ENCODE assay signal across 1 cellular context in the genomic region with DNA sequence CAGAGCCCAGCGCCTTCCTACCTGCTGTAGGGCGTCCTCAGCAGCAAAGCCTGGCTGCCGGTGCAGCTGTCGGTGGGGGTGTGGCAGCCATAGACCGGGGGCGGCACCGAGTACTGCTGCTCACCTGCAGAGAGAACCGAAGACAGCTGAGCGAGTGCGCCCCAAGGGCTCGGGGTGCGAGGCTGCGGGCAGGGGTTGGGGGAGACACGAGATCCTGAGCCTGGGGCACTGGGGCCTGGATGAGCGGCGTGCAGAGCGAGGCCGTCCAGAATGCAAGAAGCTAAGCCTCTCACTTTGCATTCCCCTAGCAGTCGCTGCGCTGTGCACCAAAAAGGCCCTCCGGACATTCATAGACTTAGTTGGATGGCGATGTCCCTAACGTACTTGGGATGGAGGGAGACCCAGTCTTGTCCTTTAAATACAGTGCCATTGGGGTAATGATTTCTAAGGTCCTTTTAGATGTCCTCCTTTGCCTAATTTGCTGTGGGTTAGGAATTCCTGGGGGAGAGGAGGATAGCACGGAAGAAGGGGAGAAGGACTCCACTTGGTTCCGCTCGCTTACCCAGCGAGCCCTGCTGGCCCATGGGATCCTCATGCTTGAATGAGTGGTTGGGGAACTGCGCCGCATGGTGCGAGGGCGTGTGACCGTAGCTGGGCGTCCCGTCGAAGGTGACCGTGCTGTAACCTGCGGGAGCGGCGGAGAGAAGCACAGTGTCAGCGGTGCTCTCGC.
TF ChIP-seq lines count a peak whose summit lies in the region.

No MANE protein-coding gene starts in this region.

TF ChIP-seq in GM23338, 12 proteins besides CTCF, POLR2A, EP300 and RAD21 (continued from another document):
- TF ChIP-seq REST (IDR thresholded peaks at IDR 0.05; ENCODE audit: unreplicated experiment) = no peak
